In genomic region chr1:21346304-21347071, GRCh38 we compare ENCODE assay signal across 10 cellular contexts. TPM values are rescaled to one million over a fixed set of nuclear protein-coding genes. Genes with fewer than 3 reads are reported as not detected.
A peak's percentile ranks its signal among the peaks of the same experiment; 100 is the strongest.
DNase-seq lines count a peak whose midpoint lies in the region; ATAC-seq and TF ChIP-seq lines count a peak whose summit lies in the region.
"Had no signal": no experiment of that assay in that cellular context is flagged by ENCODE, and none has a peak within 500 bp of the region (broad histone marks: within the 10 kb centered on the region; RNA-seq: fewer than 3 reads in every experiment).

No MANE protein-coding gene starts in this region.

- H4K20me1 ChIP-seq in SK-N-SH (ENCODE audit: insufficient read depth): peaks cover 10% of the 10 kb centered on the region; the same call in 1 of the 2 replicates

- H3K79me2 ChIP-seq in SK-N-SH (ENCODE audit: insufficient read depth): peaks cover 28% of the 10 kb centered on the region

- 59% methylated on average over 16 of the region's 16 CpGs for WGBS in SK-N-SH (ENCODE audit: low lambda C conversion rate)

- ATAC-seq in SK-N-SH treated with all-trans-retinoic acid at 6 μM for 48 hours (no peak), GM18519 (IDR thresholded peaks at IDR 0.05; ENCODE audit: low FRiP score, unreplicated experiment) (no peak)
- no peak for ATAC-seq in stimulated activated naive CD8-positive, alpha-beta T cell treated with anti-CD3 and anti-CD28 coated beads, Interleukin-15, amount 100 ng/mL, for 72 hours

- no peaks in the 10 kb centered on the region; the same call in 1 of the 2 replicates for H3K27me3 ChIP-seq in SK-N-SH (ENCODE audit: insufficient read depth)
- no peaks in the 10 kb centered on the region for H3K27me3 ChIP-seq in ascending aorta
- no peaks in the 10 kb centered on the region for H3K27me3 ChIP-seq in kidney epithelial cell (ENCODE audit: control insufficient read depth, insufficient read depth, low read length)
- no peaks in the 10 kb centered on the region for H3K27me3 ChIP-seq in tibial artery
- H3K27me3 ChIP-seq: uterus had no signal

- no peak overlapping the region for H3K27ac Mint-ChIP-seq in stimulated activated naive CD8-positive, alpha-beta T cell treated with anti-CD3 and anti-CD28 coated beads, Interleukin-15, amount 100 ng/mL, for 72 hours

- TF ChIP-seq CTCF in SK-N-SH (IDR thresholded peaks at IDR 0.05) (no peak), ascending aorta (IDR thresholded peaks at IDR 0.05) (no peak), kidney epithelial cell (IDR thresholded peaks at IDR 0.05; ENCODE audit: insufficient read depth, low read length, poor library complexity, severe bottlenecking) (no peak), tibial artery (IDR thresholded peaks at IDR 0.05) (no peak)

- no peaks in the 10 kb centered on the region for H3K9me3 Mint-ChIP-seq in stimulated activated naive CD8-positive, alpha-beta T cell treated with anti-CD3 and anti-CD28 coated beads, Interleukin-15, amount 100 ng/mL, for 72 hours

- POLR2A ChIA-PET in SK-N-SH (lab: Yijun Ruan, JAX): interaction anchor here (1.0 to 1.8 kb wide), 2 partner anchors 46 to 92 kb away, joined by 3 to 18 read pairs; no protein-coding TSS in a partner anchor

- intact Hi-C loops in ascending aorta (cut with DNase I): loop anchor here (5.0 kb wide), 1 partner anchor 436 kb away; the partner anchor contains the start of gene USP48
- intact Hi-C loops in tibial artery (cut with DNase I; ENCODE audit: low total_unique reads): no loop called here

- no peak for TF ChIP-seq RAD21 in SK-N-SH (IDR thresholded peaks at IDR 0.05; ENCODE audit: low read length)

- peak overlapping the region; percentile 75 for H3K9ac ChIP-seq in SK-N-SH

- TF ChIP-seq EP300 in SK-N-SH (IDR thresholded peaks at IDR 0.05; ENCODE audit: borderline replicate concordance in 1 of 2, low read depth in 1 of 2, low read length in 1 of 2): no peak

- no peaks in the 10 kb centered on the region for H3K27me3 Mint-ChIP-seq in stimulated activated naive CD8-positive, alpha-beta T cell treated with anti-CD3 and anti-CD28 coated beads, Interleukin-15, amount 100 ng/mL, for 72 hours

- no peaks in the 10 kb centered on the region for H3F3A ChIP-seq in SK-N-SH (replicated peaks; ENCODE audit: insufficient read depth)

- H2AFZ ChIP-seq in SK-N-SH (ENCODE audit: low read depth): peak overlapping the region; percentile 89; the same call in 1 of the 2 replicates

- no peaks in the 10 kb centered on the region for H3K9me2 ChIP-seq in SK-N-SH

- peak overlapping the region; percentile 85 for H3K4me2 ChIP-seq in SK-N-SH

- peak overlapping the region; percentile 73 to 78 for H3K4me3 ChIP-seq in SK-N-SH (ENCODE audit: low read depth in 2 of 2, low read length in 1 of 2)
- H3K4me3 ChIP-seq in ascending aorta: peak overlapping the region; percentile 90 to 93
- H3K4me3 ChIP-seq in kidney epithelial cell (ENCODE audit: low read depth, low read length): peak overlapping the region; percentile 70
- peak overlapping the region; percentile 81 to 88 for H3K4me3 ChIP-seq in tibial artery

- peaks cover 0 to 33% of the 10 kb centered on the region in 2 experiments; a peak in 1 of 4 replicates for H3K4me1 ChIP-seq in SK-N-SH (ENCODE audit: control insufficient read depth in 1 of 2, insufficient read depth in 2 of 2, low read depth in 1 of 2, low read length in 1 of 2)
- H3K4me1 ChIP-seq in ascending aorta: peaks cover 5 to 12% of the 10 kb centered on the region in 2 donors
- peaks cover 0 to 34% (median 20%) of the 10 kb centered on the region in 4 donors for H3K4me1 ChIP-seq in tibial artery

- H3K4me3 Mint-ChIP-seq in stimulated activated naive CD8-positive, alpha-beta T cell treated with anti-CD3 and anti-CD28 coated beads, Interleukin-15, amount 100 ng/mL, for 72 hours: no peak overlapping the region

- H3K36me3 ChIP-seq in SK-N-SH (replicated peaks in 1 of 2; ENCODE audit: control insufficient read depth in 1 of 2, insufficient read depth in 2 of 2, low read length in 1 of 2) (no peaks in the 10 kb centered on the region), ascending aorta (no peaks in the 10 kb centered on the region), kidney epithelial cell (ENCODE audit: control insufficient read depth, insufficient read depth, low read length) (no peaks in the 10 kb centered on the region), tibial artery (peaks cover 0 to 5% (median 0%) of the 10 kb centered on the region in 3 donors)
- H3K36me3 ChIP-seq: uterus had no signal

- peaks cover 26% of the 10 kb centered on the region for H3K4me1 Mint-ChIP-seq in stimulated activated naive CD8-positive, alpha-beta T cell treated with anti-CD3 and anti-CD28 coated beads, Interleukin-15, amount 100 ng/mL, for 72 hours

- H3K27ac ChIP-seq in SK-N-SH (ENCODE audit: low read depth in 2 of 2, low read length in 1 of 2): no peak overlapping the region; a peak in 1 of 4 replicates
- H3K27ac ChIP-seq in ascending aorta: no peak overlapping the region
- peak overlapping the region; percentile 95 to 96 for H3K27ac ChIP-seq in tibial artery

- H3K9me3 ChIP-seq in SK-N-SH: no peaks in the 10 kb centered on the region
- H3K9me3 ChIP-seq in ascending aorta: no peaks in the 10 kb centered on the region
- no peaks in the 10 kb centered on the region for H3K9me3 ChIP-seq in tibial artery
- H3K9me3 ChIP-seq: uterus had no signal

- CTCF ChIA-PET in SK-N-SH (lab: Yijun Ruan, JAX): interaction anchor here (1.0 to 2.9 kb wide), 3 partner anchors 76 to 91 kb away, joined by 3 to 22 read pairs (median 13); no protein-coding TSS in a partner anchor

- DNase-seq in SK-N-SH: no peak
- no peak for DNase-seq in ascending aorta (ENCODE audit: low spot score in 2 of 2)
- DNase-seq in kidney epithelial cell (ENCODE audit: low read depth): no peak
- DNase-seq in tibial artery: no peak
- DNase-seq in dermis blood vessel endothelial cell: no peak
- DNase-seq in stimulated activated naive CD8-positive, alpha-beta T cell treated with anti-CD3 and anti-CD28 coated beads, Interleukin-15, amount 100 ng/mL, for 72 hours: no peak
- DNase-seq: activated gamma-delta T cell treated with Interleukin-2 at 50 U/mL for 16 hours had no signal

TF ChIP-seq in SK-N-SH, 30 proteins besides CTCF, POLR2A, EP300 and RAD21 (continues in another document):
- TF ChIP-seq FOXJ3 (CRISPR knock-in tag; IDR thresholded peaks at IDR 0.05) (no peak), TAF1 (IDR thresholded peaks at IDR 0.05; ENCODE audit: borderline replicate concordance, low read depth, low read length) (no peak), RCOR1 (IDR thresholded peaks at IDR 0.05; ENCODE audit: low read length) (no peak), CHD2 (IDR thresholded peaks at IDR 0.05; ENCODE audit: low read length, partially characterized antibody) (no peak), USF2 (IDR thresholded peaks at IDR 0.05; ENCODE audit: borderline replicate concordance, low read depth, low read length) (no peak), MAX (IDR thresholded peaks at IDR 0.05; ENCODE audit: low read depth) (no peak), MXI1 (IDR thresholded peaks at IDR 0.05; ENCODE audit: low read depth, low read length) (no peak), ELF1 (IDR thresholded peaks at IDR 0.05) (no peak)

TF ChIP-seq in SK-N-SH treated with all-trans-retinoic acid at 6 μM for 48 hours, 23 proteins besides CTCF, POLR2A, EP300 and RAD21:
- TF ChIP-seq CSDC2 (CRISPR knock-in tag; IDR thresholded peaks at IDR 0.05) (no peak), ZNF565 (CRISPR knock-in tag; conservative IDR thresholded peaks at IDR 0.05; ENCODE audit: low read depth) (no peak), ZNF8 (CRISPR knock-in tag; IDR thresholded peaks at IDR 0.05) (no peak), POU6F1 (CRISPR knock-in tag; IDR thresholded peaks at IDR 0.05; ENCODE audit: borderline replicate concordance, low read depth) (no peak), CREB5 (CRISPR knock-in tag; IDR thresholded peaks at IDR 0.05; ENCODE audit: low read depth) (no peak)

RNA-seq across cellular contexts. Expression of gene ECE1, which starts 56.2 kb away (rescaled TPM):
- polyA plus RNA-seq in SK-N-SH (2012; rRNA removed): 62.3 and 96.6 TPM in 2 replicates
- 48.1 and 60.4 TPM in 2 replicates for polyA plus RNA-seq in SK-N-SH (2012; cell fraction: cytosol; rRNA removed)
- polyA plus RNA-seq in SK-N-SH (2012; cell fraction: nucleus; rRNA removed): 53.0 and 69.9 TPM in 2 replicates
- total RNA-seq in ascending aorta: 336 TPM
- 181 and 185 TPM in 2 replicates for total RNA-seq in kidney epithelial cell
- total RNA-seq in dermis blood vessel endothelial cell: 223 and 442 TPM in 2 replicates

Comparison
In these comparisons a context has a peak if more than half of its experiments do, and no peak if none do; other contexts are left out.
1. H3K27ac ChIP-seq: peak in tibial artery (2 of 2); none in SK-N-SH (0 of 2) and ascending aorta (0 of 2).
2. Peak in every context shown above with its lines, with median percentiles within 50 percentile points of each other: H3K4me3 ChIP-seq.